In genomic region chrX:48196745-48197213, GRCh38 we compare ENCODE assay signal across 3 cellular contexts.
A peak's percentile ranks its signal among the peaks of the same experiment; 100 is the strongest.
TF ChIP-seq lines count a peak whose summit lies in the region.

TSS of gene SSX5 (minus strand) at chrX:48196795. CDS start at chrX:48195358, 1,437 bp downstream.

TF ChIP-seq in IMR-90, 13 proteins besides CTCF, POLR2A, EP300 and RAD21:
- TF ChIP-seq CEBPB (IDR thresholded peaks at IDR 0.05; ENCODE audit: low read depth, low read length): peak; percentile 50
- no peak for TF ChIP-seq SMC3 (IDR thresholded peaks at IDR 0.05; ENCODE audit: low read depth, low read length)

TF ChIP-seq in Ishikawa, 13 proteins besides CTCF, POLR2A, EP300 and RAD21:
- TF ChIP-seq CEBPB (IDR thresholded peaks at IDR 0.05) (peak; percentile 73), TCF12 (IDR thresholded peaks at IDR 0.05; ENCODE audit: low read depth) (no peak), USF1 (IDR thresholded peaks at IDR 0.05) (no peak), TAF1 (IDR thresholded peaks at IDR 0.05; ENCODE audit: low read depth) (no peak)
TF ChIP-seq in Ishikawa: peak in this region for 1.

TF ChIP-seq in K562, 482 proteins besides CTCF, POLR2A, EP300 and RAD21:
- peak; percentile 56 for TF ChIP-seq RBM25 (IDR thresholded peaks at IDR 0.05; ENCODE audit: low read depth, low read length, severe bottlenecking)
- peak; percentile 56 for TF ChIP-seq NFE2 (IDR thresholded peaks at IDR 0.05; ENCODE audit: low read depth)
- TF ChIP-seq FOS (IDR thresholded peaks at IDR 0.05; ENCODE audit: extremely low read depth, insufficient read length): peak; percentile 37
- no peak for TF ChIP-seq ZMIZ1 (IDR thresholded peaks at IDR 0.05; ENCODE audit: low read depth in 2 of 2, low read length in 2 of 2)
- TF ChIP-seq CEBPG (CRISPR knock-in tag; IDR thresholded peaks at IDR 0.05): no peak
- peak in 1 of 2 experiments; percentile 75; a peak in 2 of 4 replicates for TF ChIP-seq CEBPG (tag; conservative IDR thresholded peaks at IDR 0.05 in 1 of 2, IDR thresholded peaks at IDR 0.05 in 1 of 2)
- TF ChIP-seq CEBPB (tag; IDR thresholded peaks at IDR 0.05): peak; percentile 80
- peak; percentile 86 for TF ChIP-seq NFYB (IDR thresholded peaks at IDR 0.05; ENCODE audit: extremely low read depth, insufficient read length)
- TF ChIP-seq DACH1 (IDR thresholded peaks at IDR 0.05; ENCODE audit: partially characterized antibody): no peak
